In genomic region chr1:200512191-200512590, GRCh38 we compare ENCODE assay signal across 14 cellular contexts.
DNase-seq lines count a peak whose midpoint lies in the region; ATAC-seq and TF ChIP-seq lines count a peak whose summit lies in the region.
"Had no signal": no experiment of that assay in that cellular context is flagged by ENCODE, and none has a peak within 500 bp of the region (broad histone marks: within the 10 kb centered on the region; RNA-seq: fewer than 3 reads in every experiment).

No MANE protein-coding gene starts in this region.

- H3K4me3 ChIP-seq in stomach: no peak overlapping the region
- H3K4me3 ChIP-seq: HAP-1 had no signal

- 41 to 72% (median 64%) methylated on average over 3 of the region's 3 CpGs for WGBS in stomach, 5 donors

- no peaks in the 10 kb centered on the region for H3K36me3 ChIP-seq in stomach
- H3K36me3 ChIP-seq: HAP-1 had no signal

- BruUV-seq in Calu3 (replicated peaks; lab: Mats Ljungman, UMichigan): no TSS peak

- in situ Hi-C loops in ACHN (cut with HindIII; ENCODE audit: low pct_ligation_motif_present, low pct_unique_long_range_greater_than_20kb, low sequenced_read_pairs): no loop called here

- ATAC-seq in left colon: no peak

- no peak overlapping the region for H3K27ac ChIP-seq in stomach
- H3K27ac ChIP-seq: C4-2B had no signal

- no peaks in the 10 kb centered on the region for H3K9me3 Mint-ChIP-seq in Calu3 (ENCODE audit: low read depth, unreplicated experiment)
- H3K9me3 Mint-ChIP-seq: endodermal cell had no signal

- no peak for TF ChIP-seq POLR2A in stomach (IDR thresholded peaks at IDR 0.05)

- intact Hi-C loops in Calu3 (cut with micrococcal nuclease; ENCODE audit: unreplicated experiment) (loop anchor here (10.0 kb wide), 1 partner anchor 967 kb away; no protein-coding TSS in a partner anchor), left colon (cut with DNase I, micrococcal nuclease) (no loop called here), stomach (cut with DNase I; ENCODE audit: low total_unique reads) (no loop called here)

- H3K9me3 ChIP-seq in stomach: no peaks in the 10 kb centered on the region
- H3K9me3 ChIP-seq: HAP-1 had no signal

- no peaks in the 10 kb centered on the region for H3K36me3 Mint-ChIP-seq in Calu3 (ENCODE audit: insufficient read depth, unreplicated experiment)

- peak; percentile 75 for DNase-seq in ACHN
- peak; percentile 74 for DNase-seq in HPDE6-E6E7 (ENCODE audit: extremely low spot score)
- peak; percentile 22 for DNase-seq in amniotic stem cell (lab: John Stamatoyannopoulos, UW)
- DNase-seq in inferior parietal cortex (ENCODE audit: extremely low spot score): peak; percentile 61
- no peak for DNase-seq in Calu3
- DNase-seq in stimulated activated CD4-positive, alpha-beta T cell treated with anti-CD3 and anti-CD28 coated beads, Interleukin-2, amount 100 ng/mL, for 24 hours: no peak
- no peak for DNase-seq in left colon
- no peak for DNase-seq in stomach
- DNase-seq: activated CD4-positive, alpha-beta T cell treated with anti-CD3 and anti-CD28 coated beads, Interleukin-2, amount 50 U/mL, for 4 hours; endodermal cell; kidney; stimulated activated naive CD4-positive, alpha-beta T cell treated with Interleukin-2 at 50 U/mL for 16 hours had no signal

- H3K4me1 Mint-ChIP-seq in Calu3 (ENCODE audit: low read depth, unreplicated experiment): no peaks in the 10 kb centered on the region
- H3K4me1 Mint-ChIP-seq: endodermal cell had no signal

- H3K4me3 Mint-ChIP-seq in Calu3 (ENCODE audit: low read depth, unreplicated experiment): no peak overlapping the region
- H3K4me3 Mint-ChIP-seq: endodermal cell had no signal

- TF ChIP-seq EP300 in stomach (IDR thresholded peaks at IDR 0.05): no peak

- TF ChIP-seq CTCF in Calu3 (IDR thresholded peaks at IDR 0.05; ENCODE audit: unreplicated experiment): no peak
- no peak for TF ChIP-seq CTCF in stomach (IDR thresholded peaks at IDR 0.05)

- CTCF ChIA-PET in Calu3 (lab: Charles Lee): no interaction called here

- H3K27me3 ChIP-seq in stomach: peaks cover 0 to 20% (median 0%) of the 10 kb centered on the region in 3 donors

- H3K4me1 ChIP-seq in stomach: no peaks in the 10 kb centered on the region

- no peak overlapping the region for H3K27ac Mint-ChIP-seq in Calu3 (ENCODE audit: unreplicated experiment)
- H3K27ac Mint-ChIP-seq: endodermal cell had no signal

- H3K27me3 Mint-ChIP-seq in Calu3 (ENCODE audit: unreplicated experiment): no peaks in the 10 kb centered on the region

Comparison
In these comparisons a context has a peak if more than half of its experiments do, and no peak if none do; other contexts are left out.
1. DNase-seq: peak in ACHN (single experiment), HPDE6-E6E7 (single experiment), amniotic stem cell (single experiment) and inferior parietal cortex (single experiment); none in Calu3 (single experiment), stimulated activated CD4-positive, alpha-beta T cell treated with anti-CD3 and anti-CD28 coated beads, Interleukin-2, amount 100 ng/mL, for 24 hours (0 of 2), left colon (0 of 2) and stomach (single experiment).